Comparison of ENCODE assay signal across 7 cellular contexts in the genomic region with DNA sequence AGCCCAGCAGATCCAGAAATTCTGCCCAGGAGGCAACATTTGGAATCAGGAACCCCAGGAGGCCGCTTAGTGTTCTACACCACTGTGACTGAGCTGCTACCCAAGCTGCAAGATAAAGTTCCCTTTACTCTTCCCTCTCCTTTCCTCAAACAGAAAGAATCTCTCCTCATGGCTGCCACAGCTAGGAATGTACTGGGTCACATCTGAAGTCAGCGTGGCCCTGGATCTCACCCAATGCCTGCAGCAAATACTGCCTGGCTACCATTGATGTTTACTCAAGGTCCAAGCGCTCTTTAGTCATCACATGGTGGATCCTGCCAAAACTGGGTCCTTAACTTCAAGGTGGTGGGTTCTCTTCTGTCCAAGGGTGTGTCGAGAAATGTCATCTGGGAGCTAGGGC.
"Had no signal": no experiment of that assay in that cellular context is flagged by ENCODE, and none has a peak within 500 bp of the region (broad histone marks: within the 10 kb centered on the region; RNA-seq: fewer than 3 reads in every experiment).

No MANE protein-coding gene starts in this region.

- H3K9ac ChIP-seq: GM23248 had no signal

- DNase-seq: GM23248, GOT3, H7, HCEC 1CT, IMR-90, KG1 had no signal

- H2AFZ ChIP-seq: GM23248 had no signal

- ATAC-seq: K562 had no signal

- H3K27ac ChIP-seq: GM23248 had no signal
